In genomic region chr11:94060401-94060800, GRCh38 we compare ENCODE assay signal across 23 cellular contexts. TPM values are rescaled to one million over a fixed set of nuclear protein-coding genes. Genes with fewer than 3 reads are reported as not detected.
"Had no signal": no experiment of that assay in that cellular context is flagged by ENCODE, and none has a peak within 500 bp of the region (broad histone marks: within the 10 kb centered on the region; RNA-seq: fewer than 3 reads in every experiment).

No MANE protein-coding gene starts in this region.

- H3K4me1 ChIP-seq: neural progenitor cell, right lobe of liver, stomach, testis had no signal

- ATAC-seq: esophagus mucosa, right lobe of liver had no signal

- H3K27ac ChIP-seq: dorsolateral prefrontal cortex, neural progenitor cell, ovary, right lobe of liver, stomach, testis had no signal

- H3K27ac Mint-ChIP-seq: activated B cell treated with CpG ODN at 0.5 μM for 24 hours; activated CD4-positive, alpha-beta T cell treated with anti-CD3 and anti-CD28 coated beads, Interleukin-2, amount 10 ng/mL, durations not matched to agents 7 days and 5 days; activated naive CD8-positive, alpha-beta T cell treated with anti-CD3 and anti-CD28 coated beads, Interleukin-2, amount 10 ng/mL, durations not matched to agents 7 days and 5 days; activated T-helper 1 cell treated with anti-CD3 and anti-CD28 coated beads, Interleukin-12 subunit alpha, Interleukin-12 subunit beta, Interleukin-2, Interleukin-4 antibody, amounts not matched to agents 30 ng/mL and 10 ng/mL and 1 ng/mL, durations not matched to agents 14 hours and 24 hours and 36 hours; immature natural killer cell; neural progenitor cell had no signal

- H3K9me3 ChIP-seq: ovary, right lobe of liver, stomach, testis had no signal

- H3K4me3 ChIP-seq: dorsolateral prefrontal cortex, neural progenitor cell, ovary, right lobe of liver, stomach, testis had no signal

- H3K4me3 Mint-ChIP-seq: activated B cell treated with CpG ODN at 0.5 μM for 24 hours; activated CD4-positive, alpha-beta T cell treated with anti-CD3 and anti-CD28 coated beads, Interleukin-2, amount 10 ng/mL, durations not matched to agents 7 days and 5 days; activated naive CD8-positive, alpha-beta T cell treated with anti-CD3 and anti-CD28 coated beads, Interleukin-2, amount 10 ng/mL, durations not matched to agents 7 days and 5 days; activated T-helper 1 cell treated with anti-CD3 and anti-CD28 coated beads, Interleukin-12 subunit alpha, Interleukin-12 subunit beta, Interleukin-2, Interleukin-4 antibody, amounts not matched to agents 30 ng/mL and 10 ng/mL and 1 ng/mL, durations not matched to agents 14 hours and 24 hours and 36 hours; immature natural killer cell; naive B cell; neural progenitor cell had no signal

- H3K27me3 ChIP-seq: neural progenitor cell, ovary, right lobe of liver, stomach, testis had no signal

- DNase-seq: activated B cell treated with CpG ODN at 0.5 μM for 24 hours; activated CD4-positive, alpha-beta T cell treated with anti-CD3 and anti-CD28 coated beads, Interleukin-2, amount 10 ng/mL, durations not matched to agents 7 days and 5 days; activated CD8-positive, alpha-beta memory T cell treated with anti-CD3 and anti-CD28 coated beads for 24 hours; activated naive CD4-positive, alpha-beta T cell; activated naive CD8-positive, alpha-beta T cell treated with anti-CD3 and anti-CD28 coated beads, Interleukin-2, amount 10 ng/mL, durations not matched to agents 7 days and 5 days; anterior cingulate cortex; dorsolateral prefrontal cortex; immature natural killer cell; naive B cell; ovary; right lobe of liver; stomach; SW 1271; testis had no signal

- H3K9ac ChIP-seq: neural progenitor cell had no signal

- FAIRE-seq: TTC549 had no signal

- H3K4me2 ChIP-seq: neural progenitor cell had no signal

- H3K9me3 Mint-ChIP-seq: activated B cell treated with CpG ODN at 0.5 μM for 24 hours; activated CD4-positive, alpha-beta T cell treated with anti-CD3 and anti-CD28 coated beads, Interleukin-2, amount 10 ng/mL, durations not matched to agents 7 days and 5 days; activated naive CD8-positive, alpha-beta T cell treated with anti-CD3 and anti-CD28 coated beads, Interleukin-2, amount 10 ng/mL, durations not matched to agents 7 days and 5 days; activated T-helper 1 cell treated with anti-CD3 and anti-CD28 coated beads, Interleukin-12 subunit alpha, Interleukin-12 subunit beta, Interleukin-2, Interleukin-4 antibody, amounts not matched to agents 30 ng/mL and 10 ng/mL and 1 ng/mL, durations not matched to agents 14 hours and 24 hours and 36 hours; neural progenitor cell had no signal

- H3K36me3 Mint-ChIP-seq: activated naive CD8-positive, alpha-beta T cell treated with anti-CD3 and anti-CD28 coated beads, Interleukin-2, amount 10 ng/mL, durations not matched to agents 7 days and 5 days; immature natural killer cell; neural progenitor cell had no signal

- H3K36me3 ChIP-seq: neural progenitor cell, ovary, right lobe of liver, stomach had no signal

- H3K4me1 Mint-ChIP-seq: activated B cell treated with CpG ODN at 0.5 μM for 24 hours; activated CD4-positive, alpha-beta T cell treated with anti-CD3 and anti-CD28 coated beads, Interleukin-2, amount 10 ng/mL, durations not matched to agents 7 days and 5 days; activated naive CD8-positive, alpha-beta T cell treated with anti-CD3 and anti-CD28 coated beads, Interleukin-2, amount 10 ng/mL, durations not matched to agents 7 days and 5 days; immature natural killer cell; naive B cell; neural progenitor cell had no signal

RNA-seq across cellular contexts. Expression of gene HEPHL1, which starts 39.2 kb away (rescaled TPM):
- total RNA-seq: activated B cell treated with CpG ODN at 0.5 μM for 24 hours; activated CD4-positive, alpha-beta T cell treated with anti-CD3 and anti-CD28 coated beads, Interleukin-2, amount 10 ng/mL, durations not matched to agents 7 days and 5 days; activated naive CD8-positive, alpha-beta T cell treated with anti-CD3 and anti-CD28 coated beads, Interleukin-2, amount 10 ng/mL, durations not matched to agents 7 days and 5 days; activated T-helper 1 cell treated with anti-CD3 and anti-CD28 coated beads, Interleukin-12 subunit alpha, Interleukin-12 subunit beta, Interleukin-2, Interleukin-4 antibody, amounts not matched to agents 30 ng/mL and 10 ng/mL and 1 ng/mL, durations not matched to agents 14 hours and 24 hours and 36 hours; lung microvascular endothelial cell; mononuclear cell; ovary; pulmonary artery endothelial cell; right lobe of liver; stomach; T-helper 2 cell treated with Interferon-gamma antibody and Interleukin-4, amounts not matched to agents 100 ng/mL and 5 ng/mL, for 36 hours; urinary bladder had no signal
- polyA plus RNA-seq: immature natural killer cell, urinary bladder had no signal
